Comparison of ENCODE assay signal across 8 cellular contexts in genomic region chr7:42911482-42912447, GRCh38. TPM values are rescaled to one million over a fixed set of nuclear protein-coding genes. Genes with fewer than 3 reads are reported as not detected.
DNase-seq lines count a peak whose midpoint lies in the region; ATAC-seq lines count a peak whose summit lies in the region.

TSS of gene C7orf25 (minus strand) at chr7:42912070. CDS start at chr7:42910900, 1,170 bp downstream.

- peaks cover 20 to 33% of the 10 kb centered on the region in 2 donors for H3K4me1 Mint-ChIP-seq in effector memory CD8-positive, alpha-beta T cell (ENCODE audit: low read depth in 2 of 2)

- H2BK5ac ChIP-seq in mesenchymal stem cell (ENCODE audit: low read depth, low read length, poor library complexity, severe bottlenecking) = peak within 1 kb of the TSS; percentile 46

- peak within 1 kb of the TSS; percentile 83 for H2AFZ ChIP-seq in mesenchymal stem cell (ENCODE audit: low read depth, low read length)

- 1% methylated on average over 74 of the region's 94 CpGs for WGBS in mesenchymal stem cell

- H4K8ac ChIP-seq in mesenchymal stem cell (ENCODE audit: low read length) = peak within 1 kb of the TSS; percentile 86

- H4K91ac ChIP-seq in mesenchymal stem cell (ENCODE audit: low read length) = peak within 1 kb of the TSS; percentile 21

- peak within 1 kb of the TSS; percentile 81 to 91 for H3K4me3 ChIP-seq in mesenchymal stem cell (ENCODE audit: insufficient read depth in 1 of 2, low read depth in 1 of 2, low read length in 2 of 2)

- H3K36me3 Mint-ChIP-seq in effector memory CD8-positive, alpha-beta T cell (ENCODE audit: insufficient read depth) = peaks cover 19% of the 10 kb centered on the region

- H3K27me3 Mint-ChIP-seq in effector memory CD8-positive, alpha-beta T cell = no peaks in the 10 kb centered on the region

- H3K9me3 ChIP-seq in mesenchymal stem cell (ENCODE audit: control insufficient read depth, low read length) = no peaks in the 10 kb centered on the region

- H3K36me3 ChIP-seq in mesenchymal stem cell (ENCODE audit: control insufficient read depth in 1 of 2, insufficient read depth in 2 of 2, low read depth in 1 of 2, low read length in 2 of 2) = peaks cover 6 to 29% of the 10 kb centered on the region in 2 experiments

- no peak within 1 kb of the TSS for H3K27ac ChIP-seq in mesenchymal stem cell (ENCODE audit: low read length, poor library complexity, severe bottlenecking)

- peak within 1 kb of the TSS; percentile 64 to 80 for H3K18ac ChIP-seq in mesenchymal stem cell (ENCODE audit: low read depth in 1 of 2, low read length in 2 of 2)

- H3K23ac ChIP-seq in mesenchymal stem cell (ENCODE audit: low read length in 2 of 2) = no peak within 1 kb of the TSS

- H3K4ac ChIP-seq in mesenchymal stem cell (ENCODE audit: low read depth in 1 of 2, low read length in 2 of 2) = peak within 1 kb of the TSS; percentile 18 to 43

- H2BK12ac ChIP-seq in mesenchymal stem cell (ENCODE audit: low read length in 2 of 2) = no peak within 1 kb of the TSS

- H3K14ac ChIP-seq in mesenchymal stem cell (ENCODE audit: low read length in 2 of 2) = no peak within 1 kb of the TSS

- ATAC-seq in GM21360 (IDR thresholded peaks at IDR 0.05; ENCODE audit: unreplicated experiment) = peak; percentile 91
- ATAC-seq in effector memory CD8-positive, alpha-beta T cell (replicated peaks) = peak; percentile 95

- H3K4me3 Mint-ChIP-seq in effector memory CD8-positive, alpha-beta T cell = peak within 1 kb of the TSS; percentile 82 to 85

- H3K4me1 ChIP-seq in mesenchymal stem cell (ENCODE audit: control insufficient read depth, insufficient read depth, low read depth, low read length) = peaks cover 6% of the 10 kb centered on the region

- peaks cover 10% of the 10 kb centered on the region for H3K79me1 ChIP-seq in mesenchymal stem cell (replicated peaks; ENCODE audit: low read length, poor library complexity, severe bottlenecking)

- no peaks in the 10 kb centered on the region for H3K9me3 Mint-ChIP-seq in effector memory CD8-positive, alpha-beta T cell

- H2AK5ac ChIP-seq in mesenchymal stem cell (ENCODE audit: low read length, severe bottlenecking) = no peak within 1 kb of the TSS

- peak within 1 kb of the TSS; percentile 24 for H2BK120ac ChIP-seq in mesenchymal stem cell (ENCODE audit: low read depth, low read length)

- H3K27me3 ChIP-seq in mesenchymal stem cell (ENCODE audit: control insufficient read depth in 1 of 2, insufficient read depth in 1 of 2, low read length in 2 of 2) = no peaks in the 10 kb centered on the region

- DNase-seq in CMK (ENCODE audit: low read depth) (peak; percentile 67), HT-29 (ENCODE audit: low spot score) (peak; percentile 96), mesenchymal stem cell (peak; percentile 93)
- DNase-seq in NK-92 treated with Interleukin-12 subunit alpha and Interleukin-12 subunit beta, amount 100 ng/mL, for 24 hours (lab: John Stamatoyannopoulos, UW) = peak; percentile 87
- peak; percentile 87 to 90 (median 88) for DNase-seq in activated CD8-positive, alpha-beta memory T cell treated with anti-CD3 and anti-CD28 coated beads for 48 hours (ENCODE audit: low read depth in 2 of 3, low spot score in 2 of 3)
- peak; percentile 95 to 97 (median 95) for DNase-seq in effector memory CD8-positive, alpha-beta T cell
- DNase-seq in stimulated activated CD8-positive, alpha-beta memory T cell treated with anti-CD3 and anti-CD28 coated beads, Interleukin-12 subunit alpha, Interleukin-12 subunit beta, amount 100 ng/mL, for 4 hours (ENCODE audit: low read depth) = peak; percentile 94

- H2BK15ac ChIP-seq in mesenchymal stem cell (ENCODE audit: low read depth, poor library complexity, severe bottlenecking) = peak within 1 kb of the TSS; percentile 30

- peak within 1 kb of the TSS; percentile 74 for H3K4me2 ChIP-seq in mesenchymal stem cell (ENCODE audit: low read length, poor library complexity, severe bottlenecking)

- H3K9ac ChIP-seq in mesenchymal stem cell (ENCODE audit: low read length) = peak within 1 kb of the TSS; percentile 92

- H3K27ac Mint-ChIP-seq in effector memory CD8-positive, alpha-beta T cell = peak within 1 kb of the TSS; percentile 81 to 87

RNA-seq across cellular contexts. Expression of gene C7orf25, which starts in this region (rescaled TPM):
- total RNA-seq in HT-29 (2014; rRNA removed; shearing (Covaris generic)) = 3.4 and 4.2 TPM in 2 replicates
- polyA plus RNA-seq in mesenchymal stem cell (2013, experiment 1 of 2) = 6.4 TPM
- polyA plus RNA-seq in mesenchymal stem cell (2013, experiment 2 of 2) = 6.9 TPM
